1 cellular context compared by ENCODE assay signal in the genomic region with DNA sequence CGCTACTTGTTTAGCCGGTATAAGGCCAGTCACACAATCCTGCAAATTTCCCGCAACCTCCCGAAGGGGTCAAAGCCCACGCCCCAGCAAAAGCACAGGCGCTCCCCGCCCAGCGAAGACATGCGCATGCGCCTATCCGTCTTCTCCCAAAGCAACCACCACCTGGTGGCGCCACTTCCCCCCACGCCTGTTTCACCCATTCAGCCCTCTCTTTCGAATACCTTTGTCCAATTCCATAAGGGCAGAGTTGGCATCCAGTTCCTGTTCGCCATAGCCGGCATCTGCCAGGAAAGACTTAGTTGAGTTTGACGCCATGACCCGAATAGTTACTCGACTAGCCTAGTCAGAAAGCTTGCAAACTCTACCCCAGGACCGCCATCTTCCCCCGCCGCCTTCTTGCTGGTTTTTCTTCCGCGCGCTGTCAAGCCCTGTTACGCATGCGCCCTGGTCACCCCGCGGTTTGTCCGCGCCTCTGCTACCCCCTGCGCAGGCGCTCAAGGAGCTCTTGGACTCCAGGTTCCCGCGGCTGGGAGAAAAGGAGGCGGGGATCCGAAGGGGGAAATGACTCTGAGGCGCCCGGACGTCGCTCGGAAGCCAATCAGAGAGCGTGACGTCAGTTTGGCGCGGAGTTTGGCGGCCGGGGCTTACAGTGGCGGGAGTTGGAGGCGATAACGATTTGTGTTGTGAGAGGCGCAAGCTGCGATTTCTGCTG.
TF ChIP-seq lines count a peak whose summit lies in the region.

A gene with protein sequence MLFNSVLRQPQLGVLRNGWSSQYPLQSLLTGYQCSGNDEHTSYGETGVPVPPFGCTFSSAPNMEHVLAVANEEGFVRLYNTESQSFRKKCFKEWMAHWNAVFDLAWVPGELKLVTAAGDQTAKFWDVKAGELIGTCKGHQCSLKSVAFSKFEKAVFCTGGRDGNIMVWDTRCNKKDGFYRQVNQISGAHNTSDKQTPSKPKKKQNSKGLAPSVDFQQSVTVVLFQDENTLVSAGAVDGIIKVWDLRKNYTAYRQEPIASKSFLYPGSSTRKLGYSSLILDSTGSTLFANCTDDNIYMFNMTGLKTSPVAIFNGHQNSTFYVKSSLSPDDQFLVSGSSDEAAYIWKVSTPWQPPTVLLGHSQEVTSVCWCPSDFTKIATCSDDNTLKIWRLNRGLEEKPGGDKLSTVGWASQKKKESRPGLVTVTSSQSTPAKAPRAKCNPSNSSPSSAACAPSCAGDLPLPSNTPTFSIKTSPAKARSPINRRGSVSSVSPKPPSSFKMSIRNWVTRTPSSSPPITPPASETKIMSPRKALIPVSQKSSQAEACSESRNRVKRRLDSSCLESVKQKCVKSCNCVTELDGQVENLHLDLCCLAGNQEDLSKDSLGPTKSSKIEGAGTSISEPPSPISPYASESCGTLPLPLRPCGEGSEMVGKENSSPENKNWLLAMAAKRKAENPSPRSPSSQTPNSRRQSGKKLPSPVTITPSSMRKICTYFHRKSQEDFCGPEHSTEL (plus strand): TSS at position 626 of the 712 bp plus-strand sequence. CDS start 143 bp downstream, outside the sequence.
A gene with protein sequence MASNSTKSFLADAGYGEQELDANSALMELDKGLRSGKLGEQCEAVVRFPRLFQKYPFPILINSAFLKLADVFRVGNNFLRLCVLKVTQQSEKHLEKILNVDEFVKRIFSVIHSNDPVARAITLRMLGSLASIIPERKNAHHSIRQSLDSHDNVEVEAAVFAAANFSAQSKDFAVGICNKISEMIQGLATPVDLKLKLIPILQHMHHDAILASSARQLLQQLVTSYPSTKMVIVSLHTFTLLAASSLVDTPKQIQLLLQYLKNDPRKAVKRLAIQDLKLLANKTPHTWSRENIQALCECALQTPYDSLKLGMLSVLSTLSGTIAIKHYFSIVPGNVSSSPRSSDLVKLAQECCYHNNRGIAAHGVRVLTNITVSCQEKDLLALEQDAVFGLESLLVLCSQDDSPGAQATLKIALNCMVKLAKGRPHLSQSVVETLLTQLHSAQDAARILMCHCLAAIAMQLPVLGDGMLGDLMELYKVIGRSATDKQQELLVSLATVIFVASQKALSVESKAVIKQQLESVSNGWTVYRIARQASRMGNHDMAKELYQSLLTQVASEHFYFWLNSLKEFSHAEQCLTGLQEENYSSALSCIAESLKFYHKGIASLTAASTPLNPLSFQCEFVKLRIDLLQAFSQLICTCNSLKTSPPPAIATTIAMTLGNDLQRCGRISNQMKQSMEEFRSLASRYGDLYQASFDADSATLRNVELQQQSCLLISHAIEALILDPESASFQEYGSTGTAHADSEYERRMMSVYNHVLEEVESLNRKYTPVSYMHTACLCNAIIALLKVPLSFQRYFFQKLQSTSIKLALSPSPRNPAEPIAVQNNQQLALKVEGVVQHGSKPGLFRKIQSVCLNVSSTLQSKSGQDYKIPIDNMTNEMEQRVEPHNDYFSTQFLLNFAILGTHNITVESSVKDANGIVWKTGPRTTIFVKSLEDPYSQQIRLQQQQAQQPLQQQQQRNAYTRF (minus strand): TSS at position 435 of the 712 bp plus-strand sequence. CDS start 120 bp downstream, at position 315.

TF ChIP-seq in HepG2, 621 proteins besides CTCF, POLR2A, EP300 and RAD21 (continued from another document and continues in another):
- TF ChIP-seq, protein P1, sequence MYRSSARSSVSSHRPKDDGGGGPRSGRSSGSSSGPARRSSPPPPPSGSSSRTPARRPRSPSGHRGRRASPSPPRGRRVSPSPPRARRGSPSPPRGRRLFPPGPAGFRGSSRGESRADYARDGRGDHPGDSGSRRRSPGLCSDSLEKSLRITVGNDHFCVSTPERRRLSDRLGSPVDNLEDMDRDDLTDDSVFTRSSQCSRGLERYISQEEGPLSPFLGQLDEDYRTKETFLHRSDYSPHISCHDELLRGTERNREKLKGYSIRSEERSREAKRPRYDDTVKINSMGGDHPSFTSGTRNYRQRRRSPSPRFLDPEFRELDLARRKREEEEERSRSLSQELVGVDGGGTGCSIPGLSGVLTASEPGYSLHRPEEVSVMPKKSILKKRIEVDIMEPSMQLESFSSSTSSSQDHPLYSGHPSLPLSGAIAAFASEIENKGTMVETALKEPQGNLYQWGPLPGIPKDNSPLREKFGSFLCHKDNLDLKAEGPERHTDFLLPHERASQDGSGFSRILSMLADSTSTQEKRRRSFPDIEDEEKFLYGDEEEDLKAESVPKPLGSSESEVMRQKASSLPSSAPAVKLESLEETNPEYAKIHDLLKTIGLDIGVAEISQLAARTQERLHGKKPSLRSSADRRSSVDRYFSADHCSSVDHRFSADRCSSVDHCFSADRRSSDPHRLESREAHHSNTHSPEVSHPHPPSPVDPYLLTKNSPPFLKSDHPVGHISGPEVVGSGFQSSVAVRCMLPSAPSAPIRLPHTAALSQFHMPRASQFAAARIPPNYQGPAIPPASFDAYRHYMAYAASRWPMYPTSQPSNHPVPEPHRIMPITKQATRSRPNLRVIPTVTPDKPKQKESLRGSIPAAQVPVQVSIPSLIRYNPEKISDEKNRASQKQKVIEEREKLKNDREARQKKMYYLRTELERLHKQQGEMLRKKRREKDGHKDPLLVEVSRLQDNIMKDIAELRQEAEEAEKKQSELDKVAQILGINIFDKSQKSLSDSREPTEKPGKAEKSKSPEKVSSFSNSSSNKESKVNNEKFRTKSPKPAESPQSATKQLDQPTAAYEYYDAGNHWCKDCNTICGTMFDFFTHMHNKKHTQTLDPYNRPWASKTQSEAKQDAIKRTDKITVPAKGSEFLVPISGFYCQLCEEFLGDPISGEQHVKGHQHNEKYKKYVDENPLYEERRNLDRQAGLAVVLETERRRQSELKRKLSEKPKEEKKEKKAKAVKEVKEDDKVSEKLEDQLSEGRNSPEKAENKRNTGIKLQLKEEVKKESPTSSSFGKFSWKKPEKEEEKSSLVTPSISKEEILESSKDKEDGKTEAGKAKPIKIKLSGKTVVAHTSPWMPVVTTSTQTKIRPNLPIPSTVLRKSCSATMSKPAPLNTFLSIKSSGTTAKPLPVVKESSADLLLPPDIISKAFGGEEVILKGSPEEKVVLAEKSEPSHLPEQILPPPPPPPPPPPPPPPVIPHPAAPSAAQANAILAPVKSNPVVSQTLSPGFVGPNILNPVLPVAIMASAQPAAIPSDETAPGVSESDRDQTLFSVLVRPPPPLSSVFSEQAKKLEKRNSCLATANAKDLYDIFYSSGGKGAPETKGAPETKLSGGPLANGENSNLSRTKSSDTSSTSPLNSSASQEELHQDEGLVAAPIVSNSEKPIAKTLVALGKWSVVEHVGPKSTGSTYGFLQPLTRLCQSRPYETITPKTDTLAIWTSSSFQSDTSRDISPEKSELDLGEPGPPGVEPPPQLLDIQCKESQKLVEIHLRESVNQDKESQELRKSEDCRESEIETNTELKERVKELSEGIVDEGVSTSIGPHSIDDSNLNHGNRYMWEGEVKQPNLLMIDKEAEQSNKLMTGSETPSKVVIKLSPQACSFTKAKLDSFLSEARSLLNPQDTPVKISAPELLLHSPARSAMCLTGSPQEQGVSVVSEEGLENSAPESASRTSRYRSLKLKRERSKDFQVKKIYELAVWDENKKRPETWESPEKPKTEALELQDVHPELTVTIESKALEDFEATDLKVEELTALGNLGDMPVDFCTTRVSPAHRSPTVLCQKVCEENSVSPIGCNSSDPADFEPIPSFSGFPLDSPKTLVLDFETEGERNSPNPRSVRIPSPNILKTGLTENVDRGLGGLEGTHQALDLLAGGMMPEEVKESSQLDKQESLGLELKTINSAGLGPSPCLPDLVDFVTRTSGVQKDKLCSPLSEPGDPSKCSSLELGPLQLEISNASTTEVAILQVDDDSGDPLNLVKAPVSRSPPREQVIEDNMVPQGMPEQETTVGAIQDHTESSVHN (CRISPR knock-in tag; IDR thresholded peaks at IDR 0.05), result no peak
- TF ChIP-seq SALL2 (CRISPR knock-in tag; IDR thresholded peaks at IDR 0.05) (peak; percentile 65; the same call in 1 of the 2 replicates), IKZF4 (CRISPR knock-in tag; IDR thresholded peaks at IDR 0.05; ENCODE audit: borderline replicate concordance, low read depth, not compliant biosample characterization) (no peak), RARA (CRISPR knock-in tag; IDR thresholded peaks at IDR 0.05) (peak; percentile 24; the same call in 1 of the 2 replicates), RBM39 (IDR thresholded peaks at IDR 0.05; ENCODE audit: low read depth, low read length, poor library complexity, severe bottlenecking) (no peak), NBN (conservative IDR thresholded peaks at IDR 0.05) (no peak), MEF2D (CRISPR knock-in tag; IDR thresholded peaks at IDR 0.05) (0 out of 2 replicates have a peak, but pooled peaks have one; percentile 18), KLF16 (CRISPR knock-in tag; IDR thresholded peaks at IDR 0.05) (peak in 1 of 2 experiments; percentile 81; a peak in 1 of 4 replicates), MED1 (CRISPR knock-in tag; IDR thresholded peaks at IDR 0.05) (peak; percentile 70), JARID2 (CRISPR knock-in tag; IDR thresholded peaks at IDR 0.05; ENCODE audit: insufficient replicate concordance) (no peak), PHF5A (CRISPR knock-in tag; IDR thresholded peaks at IDR 0.05; ENCODE audit: low read depth, unreplicated experiment) (peak; percentile 67), ZNF558 (CRISPR knock-in tag; IDR thresholded peaks at IDR 0.05; ENCODE audit: borderline replicate concordance) (no peak), CHD4 (IDR thresholded peaks at IDR 0.05; ENCODE audit: borderline replicate concordance, low read length) (no peak), ZNF768 (CRISPR knock-in tag; IDR thresholded peaks at IDR 0.05) (0 out of 2 replicates have a peak, but pooled peaks have one; percentile 4), NFIC (IDR thresholded peaks at IDR 0.05; ENCODE audit: low read length) (no peak), ZNF879 (CRISPR knock-in tag; IDR thresholded peaks at IDR 0.05) (0 out of 2 replicates have a peak, but pooled peaks have one; percentile 43), ZNF350 (CRISPR knock-in tag; IDR thresholded peaks at IDR 0.05; ENCODE audit: borderline replicate concordance, low read depth) (peak; percentile 86; the same call in 1 of the 2 replicates), NR2F2 (IDR thresholded peaks at IDR 0.05; ENCODE audit: borderline replicate concordance, low read depth) (no peak), ZNF431 (CRISPR knock-in tag; IDR thresholded peaks at IDR 0.05; ENCODE audit: borderline replicate concordance, low read depth) (peak; percentile 60; the same call in 1 of the 2 replicates), HNRNPL (IDR thresholded peaks at IDR 0.05; ENCODE audit: low read depth, low read length) (peak; percentile 60; the same call in 1 of the 2 replicates), ZNF703 (CRISPR knock-in tag; IDR thresholded peaks at IDR 0.05; ENCODE audit: borderline replicate concordance) (no peak), SIN3B (IDR thresholded peaks at IDR 0.05; ENCODE audit: low read length) (peak; percentile 96), PHF21A (CRISPR knock-in tag; IDR thresholded peaks at IDR 0.05) (peak; percentile 86; the same call in 1 of the 2 replicates), SOX5 (CRISPR knock-in tag; IDR thresholded peaks at IDR 0.05; ENCODE audit: borderline replicate concordance) (peak; percentile 35; the same call in 1 of the 2 replicates), ZNF160 (CRISPR knock-in tag; IDR thresholded peaks at IDR 0.05) (peak; percentile 66; the same call in 1 of the 2 replicates)
- TF ChIP-seq, protein P2, sequence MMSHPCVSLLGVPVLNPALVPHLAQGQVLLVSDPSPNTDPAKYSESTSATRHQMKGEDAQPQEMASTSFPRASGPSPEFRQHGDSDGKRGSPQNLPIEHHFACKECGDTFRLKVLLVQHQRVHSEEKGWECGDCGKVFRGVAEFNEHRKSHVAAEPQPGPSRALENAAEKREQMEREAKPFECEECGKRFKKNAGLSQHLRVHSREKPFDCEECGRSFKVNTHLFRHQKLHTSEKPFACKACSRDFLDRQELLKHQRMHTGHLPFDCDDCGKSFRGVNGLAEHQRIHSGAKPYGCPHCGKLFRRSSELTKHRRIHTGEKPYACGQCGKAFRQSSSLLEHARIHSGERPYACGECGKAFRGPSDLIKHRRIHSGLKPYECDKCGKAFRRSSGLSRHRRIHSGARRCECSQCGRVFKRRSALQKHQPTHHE (CRISPR knock-in tag; IDR thresholded peaks at IDR 0.05; ENCODE audit: borderline replicate concordance), result peak; percentile 91; the same call in 1 of the 2 replicates
- TF ChIP-seq, protein P3, sequence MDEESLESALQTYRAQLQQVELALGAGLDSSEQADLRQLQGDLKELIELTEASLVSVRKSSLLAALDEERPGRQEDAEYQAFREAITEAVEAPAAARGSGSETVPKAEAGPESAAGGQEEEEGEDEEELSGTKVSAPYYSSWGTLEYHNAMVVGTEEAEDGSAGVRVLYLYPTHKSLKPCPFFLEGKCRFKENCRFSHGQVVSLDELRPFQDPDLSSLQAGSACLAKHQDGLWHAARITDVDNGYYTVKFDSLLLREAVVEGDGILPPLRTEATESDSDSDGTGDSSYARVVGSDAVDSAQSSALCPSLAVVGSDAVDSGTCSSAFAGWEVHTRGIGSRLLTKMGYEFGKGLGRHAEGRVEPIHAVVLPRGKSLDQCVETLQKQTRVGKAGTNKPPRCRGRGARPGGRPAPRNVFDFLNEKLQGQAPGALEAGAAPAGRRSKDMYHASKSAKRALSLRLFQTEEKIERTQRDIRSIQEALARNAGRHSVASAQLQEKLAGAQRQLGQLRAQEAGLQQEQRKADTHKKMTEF (CRISPR knock-in tag; IDR thresholded peaks at IDR 0.05), result peak; percentile 80
- TF ChIP-seq, protein P4, sequence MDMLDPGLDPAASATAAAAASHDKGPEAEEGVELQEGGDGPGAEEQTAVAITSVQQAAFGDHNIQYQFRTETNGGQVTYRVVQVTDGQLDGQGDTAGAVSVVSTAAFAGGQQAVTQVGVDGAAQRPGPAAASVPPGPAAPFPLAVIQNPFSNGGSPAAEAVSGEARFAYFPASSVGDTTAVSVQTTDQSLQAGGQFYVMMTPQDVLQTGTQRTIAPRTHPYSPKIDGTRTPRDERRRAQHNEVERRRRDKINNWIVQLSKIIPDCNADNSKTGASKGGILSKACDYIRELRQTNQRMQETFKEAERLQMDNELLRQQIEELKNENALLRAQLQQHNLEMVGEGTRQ (IDR thresholded peaks at IDR 0.05; ENCODE audit: low read depth, low read length), result no peak
- TF ChIP-seq, protein P4 (CRISPR knock-in tag; IDR thresholded peaks at IDR 0.05; ENCODE audit: borderline replicate concordance), result peak; percentile 31; the same call in 1 of the 2 replicates
- TF ChIP-seq, protein P5, sequence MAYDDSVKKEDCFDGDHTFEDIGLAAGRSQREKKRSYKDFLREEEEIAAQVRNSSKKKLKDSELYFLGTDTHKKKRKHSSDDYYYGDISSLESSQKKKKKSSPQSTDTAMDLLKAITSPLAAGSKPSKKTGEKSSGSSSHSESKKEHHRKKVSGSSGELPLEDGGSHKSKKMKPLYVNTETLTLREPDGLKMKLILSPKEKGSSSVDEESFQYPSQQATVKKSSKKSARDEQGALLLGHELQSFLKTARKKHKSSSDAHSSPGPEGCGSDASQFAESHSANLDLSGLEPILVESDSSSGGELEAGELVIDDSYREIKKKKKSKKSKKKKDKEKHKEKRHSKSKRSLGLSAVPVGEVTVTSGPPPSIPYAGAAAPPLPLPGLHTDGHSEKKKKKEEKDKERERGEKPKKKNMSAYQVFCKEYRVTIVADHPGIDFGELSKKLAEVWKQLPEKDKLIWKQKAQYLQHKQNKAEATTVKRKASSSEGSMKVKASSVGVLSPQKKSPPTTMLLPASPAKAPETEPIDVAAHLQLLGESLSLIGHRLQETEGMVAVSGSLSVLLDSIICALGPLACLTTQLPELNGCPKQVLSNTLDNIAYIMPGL (CRISPR knock-in tag; IDR thresholded peaks at IDR 0.05; ENCODE audit: borderline replicate concordance in 1 of 2, low read depth in 1 of 2), result peak; percentile 96
